ENCODE assay signal across 8 cellular contexts in the genomic region with DNA sequence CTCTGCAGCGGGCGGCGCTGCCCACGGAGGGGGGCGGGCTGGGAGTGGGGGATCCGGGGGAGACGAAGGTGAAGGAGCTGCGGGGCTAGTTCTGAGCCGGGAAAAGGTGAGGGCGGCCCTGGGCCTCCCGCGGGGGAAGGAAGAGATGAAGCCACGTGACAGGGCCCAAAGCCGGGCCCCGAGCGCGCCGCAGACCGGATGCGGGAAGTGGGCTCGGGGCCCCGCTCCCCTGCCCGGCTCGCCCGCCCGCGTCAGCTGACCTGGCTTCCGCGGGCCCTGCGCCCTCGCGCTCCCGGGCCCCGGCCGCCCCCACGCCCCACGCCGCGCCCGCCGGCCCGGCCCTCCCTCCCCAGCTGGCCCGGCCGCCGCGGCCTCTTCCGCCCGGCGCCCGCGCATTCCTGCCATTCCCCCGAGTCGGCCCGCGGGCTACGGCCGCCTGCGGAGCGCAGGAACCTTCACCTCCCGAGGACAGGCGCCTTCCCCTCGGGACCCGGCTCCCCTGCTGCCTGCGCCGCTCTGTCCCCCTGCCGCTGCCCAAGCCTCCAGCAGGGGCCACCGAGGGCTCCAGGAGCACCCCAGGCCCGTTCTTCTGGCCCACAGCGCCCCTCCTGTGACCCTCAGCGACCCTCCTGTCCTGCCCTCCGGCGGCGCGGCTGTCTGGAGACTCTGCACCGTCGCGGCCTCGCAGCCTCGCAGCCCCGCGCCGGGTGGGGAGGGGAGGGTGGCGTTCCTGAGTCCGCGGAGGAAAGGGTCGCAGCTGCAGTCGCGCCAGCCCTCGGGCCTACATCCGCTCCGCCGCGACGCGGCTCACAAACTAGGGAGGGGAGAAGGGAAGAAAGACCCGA. TPM values are rescaled to one million over a fixed set of nuclear protein-coding genes. Genes with fewer than 3 reads are reported as not detected.
DNase-seq lines count a peak whose midpoint lies in the region; ATAC-seq and TF ChIP-seq lines count a peak whose summit lies in the region.

No MANE protein-coding gene starts in this region.

- no peak overlapping the region for H3K27ac Mint-ChIP-seq in WTC11

- peak; percentile 83 for DNase-seq in GF-D8 (lab: John Stamatoyannopoulos, UW)
- peak; percentile 59 for DNase-seq in LHCN-M2 (ENCODE audit: low read depth)
- DNase-seq in WTC11 (ENCODE audit: low spot score): peak; percentile 71
- DNase-seq in cardiac fibroblast (ENCODE audit: low read depth in 2 of 2): peak; percentile 54 to 77
- DNase-seq in islet precursor cell: peak; percentile 96
- peak; percentile 44 to 70 (median 51) for DNase-seq in stimulated activated CD4-positive, alpha-beta T cell treated with anti-CD3 and anti-CD28 coated beads, Interleukin-12 subunit alpha, Interleukin-12 subunit beta, amount 100 ng/mL, for 48 hours (ENCODE audit: low read depth in 2 of 3, low spot score in 1 of 3)
- DNase-seq in NCI-H1417 treated with DMSO at 0.1 percent for 48 hours (lab: John Stamatoyannopoulos, UW): no peak

- no peaks in the 10 kb centered on the region for H3K36me3 Mint-ChIP-seq in WTC11

- CTCF ChIA-PET in WTC11 (lab: Charles Lee): interaction anchor here (0.7 to 2.5 kb wide), 4 partner anchors 11 to 108 kb away, joined by 3 to 23 read pairs (median 6); no protein-coding TSS in a partner anchor

- H3K4me1 Mint-ChIP-seq in WTC11: peaks cover 7% of the 10 kb centered on the region

- H3K4me3 ChIP-seq in cardiac fibroblast (replicated peaks in 1 of 2; ENCODE audit: low read depth in 2 of 2, low read length in 2 of 2): peak overlapping the region; percentile 38 to 43

- H3K9me3 Mint-ChIP-seq in WTC11: no peaks in the 10 kb centered on the region

- H3K4me3 Mint-ChIP-seq in WTC11: peak overlapping the region; percentile 66

- POLR2A ChIA-PET in WTC11 (lab: Charles Lee): interaction anchor here (0.6 kb wide), 1 partner anchor 135 kb away, joined by 3 read pairs; no protein-coding TSS in a partner anchor

- H3K27me3 Mint-ChIP-seq in WTC11 (ENCODE audit: low read depth): no peaks in the 10 kb centered on the region

- TF ChIP-seq CTCF in WTC11 (IDR thresholded peaks at IDR 0.05): 0 out of 2 replicates have a peak, but pooled peaks have one; percentile 11
- TF ChIP-seq CTCF in cardiac fibroblast (IDR thresholded peaks at IDR 0.05; ENCODE audit: low read depth, low read length): peak; percentile 32

- peak; percentile 56 for ATAC-seq in GM21723 (IDR thresholded peaks at IDR 0.05; ENCODE audit: unreplicated experiment)
- ATAC-seq in WTC11: peak; percentile 79

TF ChIP-seq in WTC11, 78 proteins besides CTCF, POLR2A, EP300 and RAD21 (continues in another document):
- TF ChIP-seq SMAD4 (CRISPR knock-in tag; IDR thresholded peaks at IDR 0.05) (0 out of 2 replicates have a peak, but pooled peaks have one; percentile 54), ZNF232 (CRISPR knock-in tag; IDR thresholded peaks at IDR 0.05) (no peak), GTF2I (CRISPR knock-in tag; conservative IDR thresholded peaks at IDR 0.05) (peak; percentile 88), GRHL2 (CRISPR knock-in tag; IDR thresholded peaks at IDR 0.05; ENCODE audit: insufficient replicate concordance, severe bottlenecking) (no peak), ESRRA (CRISPR knock-in tag; IDR thresholded peaks at IDR 0.05; ENCODE audit: borderline replicate concordance) (no peak), TP53 (CRISPR knock-in tag; IDR thresholded peaks at IDR 0.05) (peak; percentile 75; the same call in 1 of the 2 replicates)
- TF ChIP-seq, protein P1, sequence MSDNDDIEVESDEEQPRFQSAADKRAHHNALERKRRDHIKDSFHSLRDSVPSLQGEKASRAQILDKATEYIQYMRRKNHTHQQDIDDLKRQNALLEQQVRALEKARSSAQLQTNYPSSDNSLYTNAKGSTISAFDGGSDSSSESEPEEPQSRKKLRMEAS (CRISPR knock-in tag; IDR thresholded peaks at IDR 0.05): peak; percentile 75
- TF ChIP-seq, protein P2, sequence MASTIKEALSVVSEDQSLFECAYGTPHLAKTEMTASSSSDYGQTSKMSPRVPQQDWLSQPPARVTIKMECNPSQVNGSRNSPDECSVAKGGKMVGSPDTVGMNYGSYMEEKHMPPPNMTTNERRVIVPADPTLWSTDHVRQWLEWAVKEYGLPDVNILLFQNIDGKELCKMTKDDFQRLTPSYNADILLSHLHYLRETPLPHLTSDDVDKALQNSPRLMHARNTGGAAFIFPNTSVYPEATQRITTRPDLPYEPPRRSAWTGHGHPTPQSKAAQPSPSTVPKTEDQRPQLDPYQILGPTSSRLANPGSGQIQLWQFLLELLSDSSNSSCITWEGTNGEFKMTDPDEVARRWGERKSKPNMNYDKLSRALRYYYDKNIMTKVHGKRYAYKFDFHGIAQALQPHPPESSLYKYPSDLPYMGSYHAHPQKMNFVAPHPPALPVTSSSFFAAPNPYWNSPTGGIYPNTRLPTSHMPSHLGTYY (CRISPR knock-in tag; IDR thresholded peaks at IDR 0.05): no peak
- TF ChIP-seq, protein P3, sequence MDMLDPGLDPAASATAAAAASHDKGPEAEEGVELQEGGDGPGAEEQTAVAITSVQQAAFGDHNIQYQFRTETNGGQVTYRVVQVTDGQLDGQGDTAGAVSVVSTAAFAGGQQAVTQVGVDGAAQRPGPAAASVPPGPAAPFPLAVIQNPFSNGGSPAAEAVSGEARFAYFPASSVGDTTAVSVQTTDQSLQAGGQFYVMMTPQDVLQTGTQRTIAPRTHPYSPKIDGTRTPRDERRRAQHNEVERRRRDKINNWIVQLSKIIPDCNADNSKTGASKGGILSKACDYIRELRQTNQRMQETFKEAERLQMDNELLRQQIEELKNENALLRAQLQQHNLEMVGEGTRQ (CRISPR knock-in tag; IDR thresholded peaks at IDR 0.05): peak; percentile 90
- TF ChIP-seq, protein P4, sequence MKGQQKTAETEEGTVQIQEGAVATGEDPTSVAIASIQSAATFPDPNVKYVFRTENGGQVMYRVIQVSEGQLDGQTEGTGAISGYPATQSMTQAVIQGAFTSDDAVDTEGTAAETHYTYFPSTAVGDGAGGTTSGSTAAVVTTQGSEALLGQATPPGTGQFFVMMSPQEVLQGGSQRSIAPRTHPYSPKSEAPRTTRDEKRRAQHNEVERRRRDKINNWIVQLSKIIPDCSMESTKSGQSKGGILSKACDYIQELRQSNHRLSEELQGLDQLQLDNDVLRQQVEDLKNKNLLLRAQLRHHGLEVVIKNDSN (CRISPR knock-in tag; IDR thresholded peaks at IDR 0.05): peak; percentile 80
- TF ChIP-seq, protein P5, sequence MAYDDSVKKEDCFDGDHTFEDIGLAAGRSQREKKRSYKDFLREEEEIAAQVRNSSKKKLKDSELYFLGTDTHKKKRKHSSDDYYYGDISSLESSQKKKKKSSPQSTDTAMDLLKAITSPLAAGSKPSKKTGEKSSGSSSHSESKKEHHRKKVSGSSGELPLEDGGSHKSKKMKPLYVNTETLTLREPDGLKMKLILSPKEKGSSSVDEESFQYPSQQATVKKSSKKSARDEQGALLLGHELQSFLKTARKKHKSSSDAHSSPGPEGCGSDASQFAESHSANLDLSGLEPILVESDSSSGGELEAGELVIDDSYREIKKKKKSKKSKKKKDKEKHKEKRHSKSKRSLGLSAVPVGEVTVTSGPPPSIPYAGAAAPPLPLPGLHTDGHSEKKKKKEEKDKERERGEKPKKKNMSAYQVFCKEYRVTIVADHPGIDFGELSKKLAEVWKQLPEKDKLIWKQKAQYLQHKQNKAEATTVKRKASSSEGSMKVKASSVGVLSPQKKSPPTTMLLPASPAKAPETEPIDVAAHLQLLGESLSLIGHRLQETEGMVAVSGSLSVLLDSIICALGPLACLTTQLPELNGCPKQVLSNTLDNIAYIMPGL (CRISPR knock-in tag; IDR thresholded peaks at IDR 0.05): peak; percentile 85; the same call in 1 of the 2 replicates
- TF ChIP-seq, protein P6, sequence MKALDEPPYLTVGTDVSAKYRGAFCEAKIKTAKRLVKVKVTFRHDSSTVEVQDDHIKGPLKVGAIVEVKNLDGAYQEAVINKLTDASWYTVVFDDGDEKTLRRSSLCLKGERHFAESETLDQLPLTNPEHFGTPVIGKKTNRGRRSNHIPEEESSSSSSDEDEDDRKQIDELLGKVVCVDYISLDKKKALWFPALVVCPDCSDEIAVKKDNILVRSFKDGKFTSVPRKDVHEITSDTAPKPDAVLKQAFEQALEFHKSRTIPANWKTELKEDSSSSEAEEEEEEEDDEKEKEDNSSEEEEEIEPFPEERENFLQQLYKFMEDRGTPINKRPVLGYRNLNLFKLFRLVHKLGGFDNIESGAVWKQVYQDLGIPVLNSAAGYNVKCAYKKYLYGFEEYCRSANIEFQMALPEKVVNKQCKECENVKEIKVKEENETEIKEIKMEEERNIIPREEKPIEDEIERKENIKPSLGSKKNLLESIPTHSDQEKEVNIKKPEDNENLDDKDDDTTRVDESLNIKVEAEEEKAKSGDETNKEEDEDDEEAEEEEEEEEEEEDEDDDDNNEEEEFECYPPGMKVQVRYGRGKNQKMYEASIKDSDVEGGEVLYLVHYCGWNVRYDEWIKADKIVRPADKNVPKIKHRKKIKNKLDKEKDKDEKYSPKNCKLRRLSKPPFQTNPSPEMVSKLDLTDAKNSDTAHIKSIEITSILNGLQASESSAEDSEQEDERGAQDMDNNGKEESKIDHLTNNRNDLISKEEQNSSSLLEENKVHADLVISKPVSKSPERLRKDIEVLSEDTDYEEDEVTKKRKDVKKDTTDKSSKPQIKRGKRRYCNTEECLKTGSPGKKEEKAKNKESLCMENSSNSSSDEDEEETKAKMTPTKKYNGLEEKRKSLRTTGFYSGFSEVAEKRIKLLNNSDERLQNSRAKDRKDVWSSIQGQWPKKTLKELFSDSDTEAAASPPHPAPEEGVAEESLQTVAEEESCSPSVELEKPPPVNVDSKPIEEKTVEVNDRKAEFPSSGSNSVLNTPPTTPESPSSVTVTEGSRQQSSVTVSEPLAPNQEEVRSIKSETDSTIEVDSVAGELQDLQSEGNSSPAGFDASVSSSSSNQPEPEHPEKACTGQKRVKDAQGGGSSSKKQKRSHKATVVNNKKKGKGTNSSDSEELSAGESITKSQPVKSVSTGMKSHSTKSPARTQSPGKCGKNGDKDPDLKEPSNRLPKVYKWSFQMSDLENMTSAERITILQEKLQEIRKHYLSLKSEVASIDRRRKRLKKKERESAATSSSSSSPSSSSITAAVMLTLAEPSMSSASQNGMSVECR (CRISPR knock-in tag; IDR thresholded peaks at IDR 0.05; ENCODE audit: borderline replicate concordance): 0 out of 2 replicates have a peak, but pooled peaks have one; percentile 23
- TF ChIP-seq, protein P7, sequence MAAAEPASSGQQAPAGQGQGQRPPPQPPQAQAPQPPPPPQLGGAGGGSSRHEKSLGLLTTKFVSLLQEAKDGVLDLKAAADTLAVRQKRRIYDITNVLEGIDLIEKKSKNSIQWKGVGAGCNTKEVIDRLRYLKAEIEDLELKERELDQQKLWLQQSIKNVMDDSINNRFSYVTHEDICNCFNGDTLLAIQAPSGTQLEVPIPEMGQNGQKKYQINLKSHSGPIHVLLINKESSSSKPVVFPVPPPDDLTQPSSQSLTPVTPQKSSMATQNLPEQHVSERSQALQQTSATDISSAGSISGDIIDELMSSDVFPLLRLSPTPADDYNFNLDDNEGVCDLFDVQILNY (CRISPR knock-in tag; IDR thresholded peaks at IDR 0.05): peak; percentile 61; the same call in 1 of the 2 replicates

RNA-seq across cellular contexts. Expression of a gene that starts 20.4 kb away (rescaled TPM):
- not detected in 2 replicates for total RNA-seq in LHCN-M2 (2014; rRNA removed)
- polyA plus RNA-seq in LHCN-M2 (2012): 0.23 TPM
- 0.41 to 0.73 TPM (median 0.42 TPM) in 3 replicates for total RNA-seq in WTC11 (2021)
